Comparison of ENCODE assay signal across 13 cellular contexts in genomic region chr5:11143456-11144267, GRCh38.
DNase-seq lines count a peak whose midpoint lies in the region; ATAC-seq, FAIRE-seq and TF ChIP-seq lines count a peak whose summit lies in the region.
"Had no signal": no experiment of that assay in that cellular context is flagged by ENCODE, and none has a peak within 500 bp of the region (broad histone marks: within the 10 kb centered on the region; RNA-seq: fewer than 3 reads in every experiment).

No MANE protein-coding gene starts in this region.

- TF ChIP-seq CTCF in bronchial epithelial cell (IDR thresholded peaks at IDR 0.05; ENCODE audit: insufficient read depth, low read length, severe bottlenecking): no peak

- H3K27me3 ChIP-seq in bronchial epithelial cell (ENCODE audit: control insufficient read depth, insufficient read depth, low read length): no peaks in the 10 kb centered on the region
- H3K27me3 ChIP-seq: Peyer's patch had no signal

- FAIRE-seq in GM18507 (lab: Jason Lieb, UNC) (peak; percentile 87), bronchial epithelial cell (lab: Jason Lieb, UNC) (peak; percentile 100)
- FAIRE-seq: HepG2 had no signal

- ATAC-seq in GM19372 (IDR thresholded peaks at IDR 0.05; ENCODE audit: low read depth, unreplicated experiment) (peak; percentile 63), HG03097 (IDR thresholded peaks at IDR 0.05; ENCODE audit: low FRiP score, unreplicated experiment) (peak; percentile 55), GM21526 (IDR thresholded peaks at IDR 0.05; ENCODE audit: low FRiP score, unreplicated experiment) (no peak)
- ATAC-seq: CD8-positive, alpha-beta T cell; HepG2 had no signal

- H3K36me3 ChIP-seq in bronchial epithelial cell (ENCODE audit: control insufficient read depth, insufficient read depth, low read length): no peaks in the 10 kb centered on the region
- H3K36me3 ChIP-seq: Peyer's patch had no signal

- DNase-seq in GM18507 (ENCODE audit: extremely low spot score, insufficient read length, low read depth): no peak
- DNase-seq in bronchial epithelial cell (ENCODE audit: low read depth): no peak
- DNase-seq in NCI-H1436 (lab: John Stamatoyannopoulos, UW): no peak
- DNase-seq in HCEC 1CT: no peak
- DNase-seq in NCI-H69 (lab: John Stamatoyannopoulos, UW): no peak
- DNase-seq: CD8-positive, alpha-beta T cell; mesendoderm; NCI-H187 treated with DMSO at 0.1 percent for 48 hours; Peyer's patch had no signal

- no peak overlapping the region for H3K4me3 ChIP-seq in bronchial epithelial cell (ENCODE audit: low read depth, low read length)
- H3K4me3 ChIP-seq: Peyer's patch had no signal
